1 cellular context compared by ENCODE assay signal in the genomic region with DNA sequence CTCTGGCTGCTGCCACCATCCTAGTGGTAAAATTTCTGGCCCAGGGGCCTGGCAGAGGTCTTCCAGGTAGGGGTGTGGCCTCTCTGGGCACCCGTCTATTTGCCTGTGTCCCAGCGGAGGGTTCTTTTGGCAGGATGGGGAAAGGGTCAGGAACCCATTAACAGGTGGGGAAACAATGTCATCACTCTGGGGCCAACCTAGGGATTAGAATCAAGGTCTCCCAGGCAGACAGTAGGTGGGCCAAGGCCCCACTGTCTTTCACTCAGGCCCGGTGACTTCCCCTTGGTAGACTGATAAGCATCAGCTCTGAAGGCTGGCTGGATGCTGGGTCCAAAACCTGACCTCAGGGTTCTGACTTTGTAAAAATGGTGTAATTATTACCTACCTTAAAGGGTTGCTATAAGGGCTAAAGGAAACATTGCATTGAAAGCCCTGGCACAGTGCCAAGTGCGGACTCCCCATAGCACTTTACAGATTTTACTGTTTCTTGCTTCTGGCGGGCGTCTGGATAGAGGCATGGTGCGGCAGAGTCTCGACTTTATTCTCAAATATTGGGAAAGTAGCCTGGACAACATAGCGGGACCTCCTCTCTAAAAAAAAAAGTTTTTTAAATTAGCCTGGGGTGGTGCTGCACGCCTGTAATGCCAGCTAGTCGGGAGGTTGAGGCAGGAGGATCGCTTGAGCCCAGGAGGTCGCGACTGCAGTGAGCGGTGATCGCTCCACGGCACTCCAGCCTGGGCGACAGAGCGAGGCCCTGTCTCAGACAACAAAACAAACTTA.
TF ChIP-seq lines count a peak whose summit lies in the region.

No MANE protein-coding gene starts in this region.

TF ChIP-seq in GM12878, 131 proteins besides CTCF, POLR2A, EP300 and RAD21:
- TF ChIP-seq, protein P1, sequence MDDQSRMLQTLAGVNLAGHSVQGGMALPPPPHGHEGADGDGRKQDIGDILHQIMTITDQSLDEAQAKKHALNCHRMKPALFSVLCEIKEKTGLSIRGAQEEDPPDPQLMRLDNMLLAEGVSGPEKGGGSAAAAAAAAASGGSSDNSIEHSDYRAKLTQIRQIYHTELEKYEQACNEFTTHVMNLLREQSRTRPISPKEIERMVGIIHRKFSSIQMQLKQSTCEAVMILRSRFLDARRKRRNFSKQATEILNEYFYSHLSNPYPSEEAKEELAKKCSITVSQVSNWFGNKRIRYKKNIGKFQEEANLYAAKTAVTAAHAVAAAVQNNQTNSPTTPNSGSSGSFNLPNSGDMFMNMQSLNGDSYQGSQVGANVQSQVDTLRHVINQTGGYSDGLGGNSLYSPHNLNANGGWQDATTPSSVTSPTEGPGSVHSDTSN (IDR thresholded peaks at IDR 0.05; ENCODE audit: insufficient replicate concordance, low read depth, low read length), result no peak
- TF ChIP-seq, protein P2, sequence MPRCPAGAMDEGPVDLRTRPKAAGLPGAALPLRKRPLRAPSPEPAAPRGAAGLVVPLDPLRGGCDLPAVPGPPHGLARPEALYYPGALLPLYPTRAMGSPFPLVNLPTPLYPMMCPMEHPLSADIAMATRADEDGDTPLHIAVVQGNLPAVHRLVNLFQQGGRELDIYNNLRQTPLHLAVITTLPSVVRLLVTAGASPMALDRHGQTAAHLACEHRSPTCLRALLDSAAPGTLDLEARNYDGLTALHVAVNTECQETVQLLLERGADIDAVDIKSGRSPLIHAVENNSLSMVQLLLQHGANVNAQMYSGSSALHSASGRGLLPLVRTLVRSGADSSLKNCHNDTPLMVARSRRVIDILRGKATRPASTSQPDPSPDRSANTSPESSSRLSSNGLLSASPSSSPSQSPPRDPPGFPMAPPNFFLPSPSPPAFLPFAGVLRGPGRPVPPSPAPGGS (IDR thresholded peaks at IDR 0.05; ENCODE audit: borderline replicate concordance, insufficient read depth, low read depth, low read length, poor library complexity, severe bottlenecking), result peak; percentile 60
- TF ChIP-seq ASH2L (IDR thresholded peaks at IDR 0.05; ENCODE audit: borderline replicate concordance, low read depth), result no peak
